9 cellular contexts compared by ENCODE assay signal in genomic region chr11:32586576-32587190, GRCh38. TPM values are rescaled to one million over a fixed set of nuclear protein-coding genes. Genes with fewer than 3 reads are reported as not detected.
DNase-seq lines count a peak whose midpoint lies in the region; ATAC-seq and TF ChIP-seq lines count a peak whose summit lies in the region.
"Had no signal": no experiment of that assay in that cellular context is flagged by ENCODE, and none has a peak within 500 bp of the region (broad histone marks: within the 10 kb centered on the region; RNA-seq: fewer than 3 reads in every experiment).

No MANE protein-coding gene starts in this region.

- in situ Hi-C loops in GM13977 (cut with MboI; ENCODE audit: low pct_unique_long_range_greater_than_20kb, low sequenced_read_pairs, unreplicated experiment), result no loop called here

- H3K27me3 ChIP-seq in BE2C, result no peaks in the 10 kb centered on the region
- H3K27me3 ChIP-seq: left lung had no signal

- no peaks in the 10 kb centered on the region for H3K4me1 ChIP-seq in BE2C

- no peaks in the 10 kb centered on the region for H3K9me3 ChIP-seq in BE2C
- H3K9me3 ChIP-seq: left lung had no signal

- peak; percentile 19; the same call in 1 of the 3 replicates for ATAC-seq in SK-N-SH treated with all-trans-retinoic acid at 6 μM for 48 hours
- ATAC-seq: left lung had no signal

- H3K36me3 ChIP-seq in BE2C, result peaks cover 21% of the 10 kb centered on the region

- DNase-seq in BE2C, result peak; percentile 4
- no peak for DNase-seq in GM13977 (ENCODE audit: low spot score)
- DNase-seq in foreskin fibroblast, result peak in 1 of 2 donors; percentile 24
- no peak for DNase-seq in stimulated activated CD4-positive, alpha-beta T cell treated with anti-CD3 and anti-CD28 coated beads, Interleukin-15, amount 100 ng/mL, for 24 hours
- no peak for DNase-seq in stimulated activated naive CD4-positive, alpha-beta T cell (lab: John Stamatoyannopoulos, UW)
- DNase-seq in pons (ENCODE audit: low spot score), result no peak
- no peak for DNase-seq in hypothalamus (lab: John Stamatoyannopoulos, UW)
- DNase-seq: left lung had no signal

- TF ChIP-seq CTCF in BE2C (IDR thresholded peaks at IDR 0.05; ENCODE audit: low read depth, low read length) (peak; percentile 31), GM13977 (IDR thresholded peaks at IDR 0.05; ENCODE audit: extremely low read depth, insufficient read depth, missing control alignments) (peak; percentile 28), foreskin fibroblast (IDR thresholded peaks at IDR 0.05; ENCODE audit: low read depth, low read length) (peak; percentile 23)

- H3K4me3 ChIP-seq in BE2C (ENCODE audit: low read depth, low read length) (no peak overlapping the region), foreskin fibroblast (ENCODE audit: low read depth in 1 of 2, low read length in 2 of 2) (no peak overlapping the region)
- H3K4me3 ChIP-seq: left lung had no signal

TF ChIP-seq in SK-N-SH treated with all-trans-retinoic acid at 6 μM for 48 hours, 23 proteins besides CTCF, POLR2A, EP300 and RAD21:
- no peak for TF ChIP-seq TOX (CRISPR knock-in tag; IDR thresholded peaks at IDR 0.05; ENCODE audit: borderline replicate concordance)
- TF ChIP-seq GLIS3 (CRISPR knock-in tag; IDR thresholded peaks at IDR 0.05), result no peak
- TF ChIP-seq PATZ1 (CRISPR knock-in tag; IDR thresholded peaks at IDR 0.05; ENCODE audit: borderline replicate concordance), result no peak
- TF ChIP-seq ZNF70 (CRISPR knock-in tag; IDR thresholded peaks at IDR 0.05), result no peak
- TF ChIP-seq CREB5 (CRISPR knock-in tag; IDR thresholded peaks at IDR 0.05; ENCODE audit: low read depth), result no peak
- TF ChIP-seq CSRNP3 (CRISPR knock-in tag; IDR thresholded peaks at IDR 0.05), result no peak
- no peak for TF ChIP-seq TSHZ2 (CRISPR knock-in tag; IDR thresholded peaks at IDR 0.05)
- no peak for TF ChIP-seq BACH2 (CRISPR knock-in tag; IDR thresholded peaks at IDR 0.05; ENCODE audit: borderline replicate concordance)
- no peak for TF ChIP-seq SNAI2 (CRISPR knock-in tag; IDR thresholded peaks at IDR 0.05)
- no peak for TF ChIP-seq ESRRG (CRISPR knock-in tag; IDR thresholded peaks at IDR 0.05)
- TF ChIP-seq TCF4 (CRISPR knock-in tag; IDR thresholded peaks at IDR 0.05; ENCODE audit: borderline replicate concordance), result no peak

RNA-seq across cellular contexts. Expression of gene EIF3M, which starts 3.1 kb away (rescaled TPM):
- polyA plus RNA-seq in BE2C (2012; ENCODE audit: insufficient read depth, insufficient read length, low read depth), result 164 TPM
